9 cellular contexts compared by ENCODE assay signal in the genomic region with DNA sequence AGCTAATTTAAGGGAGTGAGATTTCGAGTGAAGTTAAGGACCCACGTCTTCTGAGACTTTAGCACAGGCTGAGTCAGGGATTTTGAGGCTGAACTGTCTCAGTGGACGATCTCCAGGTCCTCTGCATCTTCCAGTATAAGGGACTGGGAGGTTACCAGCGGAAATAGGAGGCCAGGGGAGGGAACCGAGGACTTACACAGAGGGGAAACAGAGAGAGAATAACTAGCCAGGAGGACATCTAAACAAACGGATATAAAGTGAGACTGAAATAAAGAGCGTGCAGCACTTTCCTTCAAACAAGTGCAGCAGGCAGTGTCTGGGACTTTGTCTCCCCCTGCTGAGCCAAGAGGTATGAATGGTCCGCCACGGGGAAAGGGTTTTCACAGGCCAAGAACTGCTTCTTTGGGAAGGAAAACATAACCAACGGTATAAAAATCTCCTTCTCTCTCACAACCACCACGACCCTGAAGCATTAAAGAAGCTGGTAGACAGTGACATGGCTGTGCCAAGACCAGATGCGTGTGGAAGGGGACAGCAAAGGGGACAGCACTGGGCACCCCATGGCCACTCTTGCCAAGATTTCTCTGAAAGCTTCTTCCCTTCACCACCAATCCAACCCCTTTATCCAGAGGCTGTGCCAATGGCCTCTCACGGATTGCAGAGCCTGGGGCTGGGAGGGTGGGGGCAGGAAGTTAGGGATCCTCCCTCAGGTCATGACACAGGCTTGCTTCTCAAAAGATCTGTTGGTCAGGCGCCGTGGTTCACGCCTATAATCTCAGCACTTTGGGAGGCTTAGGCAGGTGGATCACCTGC.
DNase-seq lines count a peak whose midpoint lies in the region; ATAC-seq and TF ChIP-seq lines count a peak whose summit lies in the region.
"Had no signal": no experiment of that assay in that cellular context is flagged by ENCODE, and none has a peak within 500 bp of the region (broad histone marks: within the 10 kb centered on the region; RNA-seq: fewer than 3 reads in every experiment).

No MANE protein-coding gene starts in this region.

- H3K27ac Mint-ChIP-seq in neural crest cell (ENCODE audit: unreplicated experiment), result no peak overlapping the region

- RAD21 ChIA-PET in HCT116 (lab: Charles Lee; ENCODE audit: low non-redundant PET in 1 of 2, low total read pairs in 2 of 2, uncharacterized antibody in 2 of 2, unreplicated experiment in 2 of 2), result no interaction called here

- POLR2A ChIA-PET in HCT116 (lab: Charles Lee), result no interaction called here

- H3K4me3 ChIP-seq in HCT116 (replicated peaks in 1 of 2; ENCODE audit: low read depth in 1 of 2, low read length in 2 of 2) (no peak overlapping the region), thyroid gland (replicated peaks in 1 of 3) (no peak overlapping the region)

- H3K4me1 ChIP-seq in HCT116 (ENCODE audit: control insufficient read depth in 1 of 2, insufficient read depth in 2 of 2, low read length in 2 of 2), result no peaks in the 10 kb centered on the region
- peaks cover 5 to 18% of the 10 kb centered on the region in 2 donors for H3K4me1 ChIP-seq in thyroid gland

- no peaks in the 10 kb centered on the region for H4K20me1 ChIP-seq in HCT116 (ENCODE audit: insufficient read depth)

- H3K79me2 ChIP-seq in HCT116 (ENCODE audit: insufficient read depth, low read length), result no peaks in the 10 kb centered on the region

- H3K27ac ChIP-seq in C4-2B (no peak overlapping the region), HCT116 (ENCODE audit: low read depth, low read length) (no peak overlapping the region), thyroid gland (no peak overlapping the region)

- no TSS peak for BruUV-seq in HCT116 (replicated peaks; lab: Mats Ljungman, UMichigan)

- H3K4me1 Mint-ChIP-seq in neural crest cell, result peaks cover 5% of the 10 kb centered on the region
- H3K4me1 Mint-ChIP-seq: IgD-negative memory B cell had no signal

- H3K9me3 Mint-ChIP-seq in neural crest cell, result no peaks in the 10 kb centered on the region

- no peak overlapping the region for H3K4me3 Mint-ChIP-seq in neural crest cell
- H3K4me3 Mint-ChIP-seq: IgD-negative memory B cell had no signal

- no peak for TF ChIP-seq POLR2A in HCT116 (IDR thresholded peaks at IDR 0.05; ENCODE audit: borderline replicate concordance, extremely low read depth, insufficient read depth, insufficient read length)
- no peak for TF ChIP-seq POLR2A in thyroid gland (IDR thresholded peaks at IDR 0.05)

- TF ChIP-seq CTCF in C4-2B (conservative IDR thresholded peaks at IDR 0.05) (peak; percentile 87), HCT116 (IDR thresholded peaks at IDR 0.05 in 2 of 3, conservative IDR thresholded peaks at IDR 0.05 in 1 of 3; ENCODE audit: borderline replicate concordance in 1 of 3, insufficient read depth in 1 of 3, low read depth in 2 of 3, low read length in 2 of 3) (peak; percentile 39 to 53 (median 46); a peak in 5 of 6 replicates), neural crest cell (conservative IDR thresholded peaks at IDR 0.05) (peak; percentile 74), thyroid gland (IDR thresholded peaks at IDR 0.05) (peak in 5 of 6 experiments; percentile 64 to 88 (median 75))

- H3K36me3 ChIP-seq in HCT116 (ENCODE audit: control insufficient read depth in 1 of 2, insufficient read depth in 2 of 2, low read length in 2 of 2) (no peaks in the 10 kb centered on the region), thyroid gland (no peaks in the 10 kb centered on the region)

- CTCF ChIA-PET in HCT116 (lab: Charles Lee), result interaction anchor here (0.7 kb wide), 1 partner anchor 891 kb away, joined by 3 read pairs; no protein-coding TSS in a partner anchor

- ATAC-seq in HCT116, result peak; percentile 80
- ATAC-seq in GM19023 (IDR thresholded peaks at IDR 0.05; ENCODE audit: unreplicated experiment), result no peak

- H3K27me3 ChIP-seq in HCT116 (ENCODE audit: insufficient read depth, low read length) (no peaks in the 10 kb centered on the region), thyroid gland (no peaks in the 10 kb centered on the region)

- 23 to 30% methylated on average over 16 of the region's 16 CpGs for WGBS in thyroid gland, 2 donors

- H3K27me3 Mint-ChIP-seq in neural crest cell (ENCODE audit: low read depth), result no peaks in the 10 kb centered on the region

- H2AFZ ChIP-seq in HCT116 (ENCODE audit: low read depth, low read length, poor library complexity, severe bottlenecking), result no peak overlapping the region

- DNase-seq in HCT116 (ENCODE audit: low read depth, low spot score), result no peak
- peak; percentile 72 for DNase-seq in OCI-M1 (lab: John Stamatoyannopoulos, UW)
- DNase-seq in activated T-helper 9 cell treated with anti-CD3 and anti-CD28 coated beads, Interleukin-2, amount 50 U/mL, for 16 hours (ENCODE audit: low read depth), result peak; percentile 22
- DNase-seq in fibroblast of the conjunctiva (ENCODE audit: low read depth), result peak; percentile 36
- peak; percentile 44 for DNase-seq in neural crest cell (ENCODE audit: low read depth, low spot score)
- peak; percentile 75 to 82 for DNase-seq in thyroid gland

- no peaks in the 10 kb centered on the region for H3K9me2 ChIP-seq in HCT116 (ENCODE audit: insufficient read depth)

- no peak overlapping the region for H3K4me2 ChIP-seq in HCT116 (ENCODE audit: low read length)

- TF ChIP-seq RAD21 in HCT116 (IDR thresholded peaks at IDR 0.05; ENCODE audit: low read depth), result peak; percentile 80

- H3K9me3 ChIP-seq in HCT116 (ENCODE audit: control insufficient read depth in 1 of 2, insufficient read depth in 1 of 2, low read depth in 1 of 2, low read length in 2 of 2) (no peaks in the 10 kb centered on the region), thyroid gland (no peaks in the 10 kb centered on the region)

- intact Hi-C loops in HCT116 (cut with micrococcal nuclease) (loop anchor here (1.0 kb wide), 1 partner anchor 151 kb away; no protein-coding TSS in a partner anchor), thyroid gland (cut with DNase I) (loop anchor here (5.0 kb wide), 1 partner anchor 149 kb away; the partner anchor contains the start of gene KDM7A)

- H3K36me3 Mint-ChIP-seq in neural crest cell (ENCODE audit: low read depth), result peaks cover under 1% of the 10 kb centered on the region
- H3K36me3 Mint-ChIP-seq: IgD-negative memory B cell had no signal

- no peak overlapping the region for H3K9ac ChIP-seq in HCT116 (ENCODE audit: low read length)

TF ChIP-seq in HCT116, 20 proteins besides CTCF, POLR2A, EP300 and RAD21:
- TF ChIP-seq FOSL1 (IDR thresholded peaks at IDR 0.05; ENCODE audit: low read depth), result no peak
